ENCODE assay signal across 19 cellular contexts in genomic region chr10:101002456-101002855, GRCh38. TPM values are rescaled to one million over a fixed set of nuclear protein-coding genes. Genes with fewer than 3 reads are reported as not detected.
DNase-seq lines count a peak whose midpoint lies in the region; ATAC-seq and TF ChIP-seq lines count a peak whose summit lies in the region.
"Had no signal": no experiment of that assay in that cellular context is flagged by ENCODE, and none has a peak within 500 bp of the region (broad histone marks: within the 10 kb centered on the region; RNA-seq: fewer than 3 reads in every experiment).

No MANE protein-coding gene starts in this region.

- ATAC-seq in SK-N-SH treated with all-trans-retinoic acid at 6 μM for 48 hours, result no peak
- ATAC-seq: naive thymus-derived CD4-positive, alpha-beta T cell; sciatic nerve; T-helper 17 cell had no signal

- POLR2A ChIA-PET in SK-N-SH (lab: Yijun Ruan, JAX), result no interaction called here

- H3F3A ChIP-seq in SK-N-SH (replicated peaks; ENCODE audit: insufficient read depth) (peaks cover 34% of the 10 kb centered on the region), smooth muscle cell (ENCODE audit: low read depth) (peaks cover 5% of the 10 kb centered on the region)

- H2BK15ac ChIP-seq in neuronal stem cell (ENCODE audit: low read length), result no peak overlapping the region

- CTCF ChIA-PET in SK-N-SH (lab: Yijun Ruan, JAX), result interaction anchor here (0.8 to 24.5 kb wide), 8 partner anchors 7 to 841 kb away, joined by 3 to 443 read pairs (median 3); partner anchors contain the start of genes KCNIP2, PDZD7 and SFXN3

- H4K8ac ChIP-seq in neuronal stem cell (ENCODE audit: low read depth, low read length), result no peak overlapping the region

- H3K27me3 ChIP-seq in SK-N-SH (ENCODE audit: insufficient read depth), result no peaks in the 10 kb centered on the region
- no peaks in the 10 kb centered on the region for H3K27me3 ChIP-seq in esophagus muscularis mucosa
- no peaks in the 10 kb centered on the region for H3K27me3 ChIP-seq in neuronal stem cell (ENCODE audit: control insufficient read depth in 3 of 3, insufficient read depth in 3 of 3, low read depth in 1 of 3, low read length in 3 of 3)
- H3K27me3 ChIP-seq in tibial nerve, result no peaks in the 10 kb centered on the region
- no peaks in the 10 kb centered on the region for H3K27me3 ChIP-seq in smooth muscle cell (ENCODE audit: low read depth)

- no peak overlapping the region for H4K91ac ChIP-seq in neuronal stem cell (ENCODE audit: low read depth, low read length, poor library complexity)

- H3K4me1 ChIP-seq in SK-N-SH (ENCODE audit: control insufficient read depth in 1 of 2, insufficient read depth in 2 of 2, low read depth in 1 of 2, low read length in 1 of 2) (peaks cover 15 to 37% of the 10 kb centered on the region in 2 experiments; a peak in 3 of 4 replicates), esophagus muscularis mucosa (peaks cover 50 to 88% (median 74%) of the 10 kb centered on the region in 4 donors), neuronal stem cell (ENCODE audit: control insufficient read depth in 2 of 2, insufficient read depth in 1 of 2, low read depth in 1 of 2, low read length in 2 of 2) (peaks cover 20 to 25% of the 10 kb centered on the region in 2 donors), tibial nerve (peaks cover 3 to 66% (median 24%) of the 10 kb centered on the region in 4 donors), smooth muscle cell (ENCODE audit: low read depth) (peaks cover 21% of the 10 kb centered on the region)

- H3K79me2 ChIP-seq in SK-N-SH (ENCODE audit: insufficient read depth), result peaks cover 58% of the 10 kb centered on the region
- H3K79me2 ChIP-seq in smooth muscle cell (ENCODE audit: low read depth), result peaks cover 40% of the 10 kb centered on the region

- H3K4me3 ChIP-seq in SK-N-SH (ENCODE audit: low read depth in 2 of 2, low read length in 1 of 2) (no peak overlapping the region), esophagus muscularis mucosa (no peak overlapping the region), neuronal stem cell (ENCODE audit: low read length in 2 of 2) (no peak overlapping the region), tibial nerve (no peak overlapping the region), smooth muscle cell (no peak overlapping the region)

- WGBS in SK-N-SH (ENCODE audit: low lambda C conversion rate), result 85% methylated on average over 8 of the region's 11 CpGs
- WGBS in esophagus muscularis mucosa, result 89% methylated on average over 8 of the region's 11 CpGs
- WGBS in neuronal stem cell (ENCODE audit: extremely low coverage in 2 of 2, insufficient read length in 2 of 2, insufficient replicate concordance in 1 of 2), 2 donors, result no CpG with 5 or more reads among the region's 11 CpGs
- 86 to 100% methylated on average over 2 to 11 of the region's 11 CpGs for WGBS in tibial nerve, 2 donors
- 93% methylated on average over 11 of the region's 11 CpGs for WGBS in smooth muscle cell (ENCODE audit: low lambda C conversion rate)

- no peak overlapping the region for H2BK5ac ChIP-seq in neuronal stem cell (ENCODE audit: low read length)

- intact Hi-C loops in esophagus muscularis mucosa (cut with DNase I), result no loop called here

- H3K9ac ChIP-seq in SK-N-SH, result peak overlapping the region; percentile 99; the same call in 1 of the 2 replicates
- H3K9ac ChIP-seq in neuronal stem cell (ENCODE audit: low read depth, low read length, poor library complexity), result peak overlapping the region; percentile 25
- H3K9ac ChIP-seq in smooth muscle cell (ENCODE audit: low read depth), result no peak overlapping the region

- TF ChIP-seq CTCF in SK-N-SH (IDR thresholded peaks at IDR 0.05) (no peak), esophagus muscularis mucosa (IDR thresholded peaks at IDR 0.05) (no peak), tibial nerve (IDR thresholded peaks at IDR 0.05) (no peak), smooth muscle cell (IDR thresholded peaks at IDR 0.05; ENCODE audit: borderline replicate concordance, insufficient read depth, poor library complexity, severe bottlenecking) (no peak)

- no peaks in the 10 kb centered on the region for H3K9me2 ChIP-seq in SK-N-SH

- no peak for TF ChIP-seq EP300 in SK-N-SH (IDR thresholded peaks at IDR 0.05; ENCODE audit: borderline replicate concordance in 1 of 2, low read depth in 1 of 2, low read length in 1 of 2)
- no peak for TF ChIP-seq EP300 in esophagus muscularis mucosa (IDR thresholded peaks at IDR 0.05)
- no peak for TF ChIP-seq EP300 in tibial nerve (IDR thresholded peaks at IDR 0.05)

- DNase-seq in SK-N-SH (no peak), esophagus muscularis mucosa (ENCODE audit: extremely low spot score) (no peak), neuronal stem cell (ENCODE audit: low spot score) (no peak), tibial nerve (ENCODE audit: low spot score in 2 of 2) (no peak), NCI-H1092 treated with DMSO at 0.1 percent for 48 hours (lab: John Stamatoyannopoulos, UW) (no peak), T-helper 1 cell (no peak), smooth muscle cell (lab: John Stamatoyannopoulos, UW; ENCODE audit: unreplicated experiment) (no peak)
- DNase-seq: activated CD4-positive, CD25-positive, alpha-beta regulatory T cell treated with anti-CD3 and anti-CD28 coated beads, Interleukin-2, amount 50 U/mL, for 72 hours; activated gamma-delta T cell treated with Interleukin-2 at 50 U/mL for 16 hours; CD4-positive, CD25-positive, alpha-beta regulatory T cell; MM.1S; naive thymus-derived CD4-positive, alpha-beta T cell; NCI-H2081 treated with DMSO at 0.1 percent for 48 hours; NCI-H69; stimulated activated CD4-positive, alpha-beta T cell treated with anti-CD3 and anti-CD28 coated beads, Interleukin-4, amount 100 ng/mL, for 4 hours; T-helper 17 cell had no signal

- H4K20me1 ChIP-seq in SK-N-SH (ENCODE audit: insufficient read depth) (peaks cover 37% of the 10 kb centered on the region), smooth muscle cell (ENCODE audit: low read depth) (peaks cover 54% of the 10 kb centered on the region)

- no peak overlapping the region for H3K4ac ChIP-seq in neuronal stem cell (ENCODE audit: low read length)

- no peak for TF ChIP-seq POLR2A in esophagus muscularis mucosa (IDR thresholded peaks at IDR 0.05; ENCODE audit: low read depth)
- no peak for TF ChIP-seq POLR2A in tibial nerve (IDR thresholded peaks at IDR 0.05)

- H3K27ac ChIP-seq in SK-N-SH (ENCODE audit: low read depth in 2 of 2, low read length in 1 of 2) (peak overlapping the region in 1 of 2 experiments; percentile 98; a peak in 1 of 4 replicates), esophagus muscularis mucosa (replicated peaks in 1 of 4) (peak overlapping the region; percentile 98 to 100 (median 100)), neuronal stem cell (replicated peaks; ENCODE audit: low read length) (no peak overlapping the region), tibial nerve (peak overlapping the region; percentile 78 to 100 (median 100)), smooth muscle cell (ENCODE audit: low read depth) (no peak overlapping the region)
- H3K27ac ChIP-seq: 22Rv1 had no signal

- H2AK5ac ChIP-seq in neuronal stem cell (ENCODE audit: low read depth, low read length), result no peak overlapping the region

- H3K79me1 ChIP-seq in neuronal stem cell (ENCODE audit: low read depth, low read length), result peaks cover 28% of the 10 kb centered on the region

- no peak overlapping the region for H3K23ac ChIP-seq in neuronal stem cell (ENCODE audit: low read depth, low read length, poor library complexity)

- H2AFZ ChIP-seq in SK-N-SH (ENCODE audit: low read depth) (no peak overlapping the region), neuronal stem cell (ENCODE audit: low read length) (no peak overlapping the region), smooth muscle cell (ENCODE audit: low read depth) (no peak overlapping the region)

- peak overlapping the region; percentile 96 for H3K4me2 ChIP-seq in SK-N-SH
- H3K4me2 ChIP-seq in neuronal stem cell (ENCODE audit: insufficient read depth, low read length, poor library complexity, severe bottlenecking), result no peak overlapping the region
- no peak overlapping the region for H3K4me2 ChIP-seq in smooth muscle cell

- no peak overlapping the region for H2BK120ac ChIP-seq in neuronal stem cell (ENCODE audit: low read depth, low read length)

- peak overlapping the region; percentile 32 for H3K18ac ChIP-seq in neuronal stem cell (ENCODE audit: low read length)

- H3K9me3 ChIP-seq in SK-N-SH (no peaks in the 10 kb centered on the region), esophagus muscularis mucosa (no peaks in the 10 kb centered on the region), neuronal stem cell (replicated peaks in 1 of 2; ENCODE audit: control insufficient read depth in 2 of 2, insufficient read depth in 1 of 2, low read depth in 1 of 2, low read length in 2 of 2) (no peaks in the 10 kb centered on the region), tibial nerve (no peaks in the 10 kb centered on the region), smooth muscle cell (replicated peaks; ENCODE audit: low read depth) (no peaks in the 10 kb centered on the region)

- H3K36me3 ChIP-seq in SK-N-SH (replicated peaks in 1 of 2; ENCODE audit: control insufficient read depth in 1 of 2, insufficient read depth in 2 of 2, low read length in 1 of 2) (peaks cover 38 to 45% of the 10 kb centered on the region in 2 experiments), esophagus muscularis mucosa (peaks cover 16 to 52% (median 50%) of the 10 kb centered on the region in 4 donors), neuronal stem cell (replicated peaks in 1 of 2; ENCODE audit: control insufficient read depth in 2 of 2, insufficient read depth in 2 of 2, low read length in 2 of 2) (peaks cover 40 to 59% of the 10 kb centered on the region in 2 donors), tibial nerve (peaks cover 0 to 51% (median 4%) of the 10 kb centered on the region in 3 donors), smooth muscle cell (ENCODE audit: low read depth) (no peaks in the 10 kb centered on the region)

- TF ChIP-seq RAD21 in SK-N-SH (IDR thresholded peaks at IDR 0.05; ENCODE audit: low read length), result no peak

- H2BK12ac ChIP-seq in neuronal stem cell (ENCODE audit: low read length), result no peak overlapping the region

- H3K14ac ChIP-seq in neuronal stem cell (ENCODE audit: low read length), result no peak overlapping the region

RNA-seq across cellular contexts. Expression of gene LZTS2, which starts 2.8 kb away (rescaled TPM):
- polyA plus RNA-seq in SK-N-SH (2012; rRNA removed) (50.6 and 52.2 TPM in 2 replicates), smooth muscle cell (96.2 and 103 TPM in 2 replicates)
- polyA plus RNA-seq in SK-N-SH (2012; cell fraction: cytosol; rRNA removed), result 18.5 and 31.3 TPM in 2 replicates
- polyA plus RNA-seq in SK-N-SH (2012; cell fraction: nucleus; rRNA removed), result 105 and 145 TPM in 2 replicates
- total RNA-seq in esophagus muscularis mucosa (100 to 1,000 TPM in 3 of 4 donors, 10 to 100 TPM in 1; 90.5 to 209 (median 162) TPM), tibial nerve (100 to 1,000 TPM in 2 of 4 donors, 10 to 100 TPM in 2; 81.4 to 134 (median 98.7) TPM), smooth muscle cell (54.9 and 57.9 TPM in 2 replicates)
- polyA plus RNA-seq in neuronal stem cell (2013, experiment 1 of 2), result 75.1 TPM
- polyA plus RNA-seq in neuronal stem cell (2013, experiment 2 of 2), result 76.2 TPM

RNA-seq across cellular contexts. Expression of gene TWNK, which starts 15.1 kb away (rescaled TPM):
- polyA plus RNA-seq in SK-N-SH (2012; rRNA removed) (16.4 and 20.0 TPM in 2 replicates), smooth muscle cell (2.5 and 3.9 TPM in 2 replicates)
- polyA plus RNA-seq in SK-N-SH (2012; cell fraction: cytosol; rRNA removed), result 16.6 and 20.2 TPM in 2 replicates
- polyA plus RNA-seq in SK-N-SH (2012; cell fraction: nucleus; rRNA removed), result 15.7 and 20.7 TPM in 2 replicates
- total RNA-seq in esophagus muscularis mucosa (10 to 100 TPM in 2 of 4 donors, 1 to 10 TPM in 2; 3.7 to 11.1 (median 9.0) TPM), tibial nerve (10 to 100 TPM in 1 of 4 donors, 1 to 10 TPM in 3; 5.0 to 11.4 (median 6.6) TPM), smooth muscle cell (2.0 and 2.3 TPM in 2 replicates)
- 7.5 TPM for polyA plus RNA-seq in neuronal stem cell (2013, experiment 1 of 2)
- polyA plus RNA-seq in neuronal stem cell (2013, experiment 2 of 2), result 7.0 TPM

RNA-seq across cellular contexts. Expression of gene MRPL43, which starts 15.2 kb away (rescaled TPM):
- 173 and 208 TPM in 2 replicates for polyA plus RNA-seq in SK-N-SH (2012; rRNA removed)
- polyA plus RNA-seq in SK-N-SH (2012; cell fraction: cytosol; rRNA removed), result 100 and 140 TPM in 2 replicates
- 160 and 186 TPM in 2 replicates for polyA plus RNA-seq in SK-N-SH (2012; cell fraction: nucleus; rRNA removed)
- 10 to 100 TPM; 54.4 to 98.8 (median 82.4) TPM for total RNA-seq in esophagus muscularis mucosa
- polyA plus RNA-seq in neuronal stem cell (2013, experiment 1 of 2), result 72.6 TPM
- polyA plus RNA-seq in neuronal stem cell (2013, experiment 2 of 2), result 69.4 TPM
- 100 to 1,000 TPM in 2 of 4 donors, 10 to 100 TPM in 2; 64.1 to 146 (median 99.5) TPM for total RNA-seq in tibial nerve
- total RNA-seq in smooth muscle cell, result 59.3 and 89.9 TPM in 2 replicates
- polyA plus RNA-seq in smooth muscle cell, result 104 and 120 TPM in 2 replicates

RNA-seq across cellular contexts. Expression of gene PDZD7, which starts 28.5 kb away (rescaled TPM):
- polyA plus RNA-seq in SK-N-SH (2012; rRNA removed) (1.9 and 2.3 TPM in 2 replicates), smooth muscle cell (0.93 and 4.2 TPM in 2 replicates)
- 0.95 and 1.5 TPM in 2 replicates for polyA plus RNA-seq in SK-N-SH (2012; cell fraction: cytosol; rRNA removed)
- 5.4 and 6.8 TPM in 2 replicates for polyA plus RNA-seq in SK-N-SH (2012; cell fraction: nucleus; rRNA removed)
- total RNA-seq in esophagus muscularis mucosa (under 1 TPM; under 0.01 to 0.75 (median 0.39) TPM), tibial nerve (1 to 10 TPM in 3 of 4 donors, under 1 TPM in 1; 0.84 to 2.4 (median 1.9) TPM), smooth muscle cell (2.0 and 4.5 TPM in 2 replicates)
- polyA plus RNA-seq in neuronal stem cell (2013, experiment 1 of 2), result 0.29 TPM
- polyA plus RNA-seq in neuronal stem cell (2013, experiment 2 of 2), result 0.33 TPM

RNA-seq across cellular contexts. Expression of gene SFXN3, which starts 28.6 kb away (rescaled TPM):
- polyA plus RNA-seq in SK-N-SH (2012; rRNA removed) (142 and 229 TPM in 2 replicates), smooth muscle cell (92.1 and 120 TPM in 2 replicates)
- polyA plus RNA-seq in SK-N-SH (2012; cell fraction: cytosol; rRNA removed), result 44.8 and 65.6 TPM in 2 replicates
- 1,157 and 1,277 TPM in 2 replicates for polyA plus RNA-seq in SK-N-SH (2012; cell fraction: nucleus; rRNA removed)
- total RNA-seq in esophagus muscularis mucosa (10 to 100 TPM; 40.9 to 95.5 (median 76.1) TPM), tibial nerve (100 to 1,000 TPM in 2 of 4 donors, 10 to 100 TPM in 2; 77.4 to 181 (median 106) TPM), smooth muscle cell (79.1 and 86.9 TPM in 2 replicates)
- 0.06 TPM for polyA plus RNA-seq in neuronal stem cell (2013, experiment 1 of 2)
- 0.11 TPM for polyA plus RNA-seq in neuronal stem cell (2013, experiment 2 of 2)

Comparison
In these comparisons a context has a peak if more than half of its experiments do, and no peak if none do; other contexts are left out.
1. H3K27ac ChIP-seq: peak in esophagus muscularis mucosa (4 of 4) and tibial nerve (4 of 4); none in neuronal stem cell (single experiment) and smooth muscle cell (single experiment).